In the genomic region with DNA sequence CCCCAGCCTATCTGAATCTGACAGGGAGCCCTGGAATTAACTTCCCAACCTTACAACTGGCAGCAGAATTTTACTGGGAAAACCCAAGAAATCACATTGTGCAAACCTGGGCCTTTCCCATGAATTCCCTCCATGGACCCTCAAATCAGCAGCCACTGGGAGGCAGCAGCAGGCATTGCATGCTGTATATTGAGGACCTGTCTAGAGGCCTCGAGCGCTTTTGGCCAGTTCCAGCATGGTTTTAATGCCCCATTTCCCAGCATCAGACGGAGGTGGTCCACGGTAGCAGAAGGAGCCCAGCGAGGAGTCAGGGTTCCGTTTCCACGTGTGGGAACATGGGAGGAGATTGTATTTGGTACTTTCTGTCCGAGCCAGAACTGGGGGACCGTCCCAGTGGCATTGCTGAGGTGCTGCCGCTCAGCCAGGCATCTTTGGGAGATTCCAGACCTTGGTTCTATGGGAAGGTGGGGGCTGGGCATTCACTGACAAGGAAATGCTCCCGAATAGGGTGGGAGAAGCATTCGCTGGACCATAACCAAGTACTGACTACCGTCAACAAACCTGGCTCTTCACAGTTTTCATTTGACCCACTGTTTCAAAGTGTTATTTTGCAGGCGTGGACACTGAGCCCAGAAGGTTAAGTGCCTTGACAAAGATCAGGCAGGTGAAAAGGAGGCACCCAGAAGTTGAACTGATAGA, we compare ENCODE assay signal across 10 cellular contexts. TPM values are rescaled to one million over a fixed set of nuclear protein-coding genes. Genes with fewer than 3 reads are reported as not detected.
DNase-seq lines count a peak whose midpoint lies in the region; ATAC-seq, FAIRE-seq and TF ChIP-seq lines count a peak whose summit lies in the region.
"Had no signal": no experiment of that assay in that cellular context is flagged by ENCODE, and none has a peak within 500 bp of the region (broad histone marks: within the 10 kb centered on the region; RNA-seq: fewer than 3 reads in every experiment).

No MANE protein-coding gene starts in this region.

- DNase-seq in CD14-positive monocyte (ENCODE audit: low spot score): peak; percentile 29
- DNase-seq in HuH-7 (ENCODE audit: low spot score): peak; percentile 74
- peak; percentile 55 for DNase-seq in WERI-Rb-1
- peak; percentile 25 for DNase-seq in HepG2 (ENCODE audit: low spot score)
- no peak for DNase-seq in frontal cortex (ENCODE audit: low spot score in 2 of 2)
- no peak for DNase-seq in NCI-H1436 treated with DMSO at 0.1 percent for 48 hours (lab: John Stamatoyannopoulos, UW)
- DNase-seq: GDM1 had no signal

- TF ChIP-seq EP300 in HepG2 (IDR thresholded peaks at IDR 0.05; ENCODE audit: low read depth in 2 of 2, low read length in 2 of 2): no peak
- TF ChIP-seq EP300 in HepG2 (CRISPR knock-in tag; IDR thresholded peaks at IDR 0.05; ENCODE audit: borderline replicate concordance): no peak

- peaks cover 13% of the 10 kb centered on the region for H3K4me1 Mint-ChIP-seq in CD14-positive monocyte

- H2AFZ ChIP-seq in HepG2 (ENCODE audit: low read length): no peak overlapping the region

- no peak overlapping the region for H3K9ac ChIP-seq in HepG2 (ENCODE audit: insufficient read depth, low read depth, low read length)

- H3K4me3 ChIP-seq in WERI-Rb-1 (ENCODE audit: low read depth, low read length) (no peak overlapping the region), HepG2 (replicated peaks in 1 of 3; ENCODE audit: insufficient read depth in 1 of 3, low read depth in 2 of 3, low read length in 3 of 3) (no peak overlapping the region)

- TF ChIP-seq CTCF in CD14-positive monocyte (IDR thresholded peaks at IDR 0.05) (no peak), WERI-Rb-1 (IDR thresholded peaks at IDR 0.05; ENCODE audit: low read depth, low read length) (peak; percentile 57; the same call in 1 of the 2 replicates), HepG2 (CRISPR knock-in tag; IDR thresholded peaks at IDR 0.05) (peak; percentile 68)

- no peaks in the 10 kb centered on the region for H3K36me3 Mint-ChIP-seq in CD14-positive monocyte

- no peak for TF ChIP-seq POLR2A in HepG2 (IDR thresholded peaks at IDR 0.05; ENCODE audit: insufficient read depth in 1 of 2, low read depth in 2 of 2, low read length in 2 of 2)

- H3K4me3 Mint-ChIP-seq in CD14-positive monocyte: no peak overlapping the region

- no TSS peak for BruUV-seq in HepG2 (replicated peaks; lab: Mats Ljungman, UMichigan)

- no peaks in the 10 kb centered on the region for H3K9me3 ChIP-seq in WERI-Rb-1 (ENCODE audit: severe bottlenecking)
- no peaks in the 10 kb centered on the region for H3K9me3 ChIP-seq in HepG2 (ENCODE audit: low read length)
- H3K9me3 ChIP-seq: neutrophil had no signal

- no peaks in the 10 kb centered on the region for H4K20me1 ChIP-seq in HepG2 (ENCODE audit: insufficient read depth, low read length)

- H3K9me3 Mint-ChIP-seq in CD14-positive monocyte: no peaks in the 10 kb centered on the region

- FAIRE-seq in HepG2 (lab: Jason Lieb, UNC): peak; percentile 37
- FAIRE-seq in frontal cortex (lab: Jason Lieb, UNC): no peak

- H3K36me3 ChIP-seq in WERI-Rb-1 (no peaks in the 10 kb centered on the region), HepG2 (replicated peaks in 1 of 2; ENCODE audit: control insufficient read depth in 1 of 2, insufficient read depth in 2 of 2, low read length in 2 of 2) (no peaks in the 10 kb centered on the region)
- H3K36me3 ChIP-seq: neutrophil had no signal

- peaks cover 12 to 25% (median 18%) of the 10 kb centered on the region in 3 donors for H3K27me3 Mint-ChIP-seq in CD14-positive monocyte (ENCODE audit: low read depth in 3 of 3)

- H3K27me3 ChIP-seq in WERI-Rb-1 (ENCODE audit: insufficient read depth, low read depth, severe bottlenecking) (no peaks in the 10 kb centered on the region), HepG2 (ENCODE audit: control insufficient read depth in 1 of 2, insufficient read depth in 2 of 2, low read length in 2 of 2) (no peaks in the 10 kb centered on the region; a peak in 1 of 5 replicates)

- no peaks in the 10 kb centered on the region for H3K79me2 ChIP-seq in HepG2 (ENCODE audit: insufficient read depth, low read length)

- POLR2A ChIA-PET in HepG2 (lab: Yijun Ruan, JAX): no interaction called here

- in situ Hi-C loops in HepG2 (cut with HindIII; ENCODE audit: extremely low pct_ligation_motif_present, low pct_unique_long_range_greater_than_20kb): no loop called here

- 65% methylated on average over 13 of the region's 14 CpGs for whole genome bisulfite sequencing in HepG2 (ENCODE audit: low lambda C conversion rate)

- ATAC-seq in HepG2: peak; percentile 65
- ATAC-seq in GM21526 (IDR thresholded peaks at IDR 0.05; ENCODE audit: low FRiP score, unreplicated experiment): no peak
- ATAC-seq in GM21528 (IDR thresholded peaks at IDR 0.05; ENCODE audit: low FRiP score, unreplicated experiment): no peak

- CTCF ChIA-PET in HepG2 (lab: Yijun Ruan, JAX; ENCODE audit: low intra/inter-chr PET ratio, low total read pairs): interaction anchor here (1.4 kb wide), 1 partner anchor 32 kb away, joined by 8 read pairs; no protein-coding TSS in a partner anchor

- no peak overlapping the region; the same call in 1 of the 2 replicates for H3K4me2 ChIP-seq in HepG2 (ENCODE audit: low read depth, low read length)

- intact Hi-C loops in CD14-positive monocyte (cut with micrococcal nuclease): no loop called here
- intact Hi-C loops in HepG2 (cut with micrococcal nuclease; ENCODE audit: unreplicated experiment): no loop called here

- no peak overlapping the region for H3K27ac ChIP-seq in WERI-Rb-1
- H3K27ac ChIP-seq in HepG2 (ENCODE audit: extremely low read length, insufficient read depth, low read length): no peak overlapping the region
- H3K27ac ChIP-seq: neutrophil had no signal

- peak; percentile 17; the same call in 1 of the 2 replicates for TF ChIP-seq RAD21 in HepG2 (CRISPR knock-in tag; IDR thresholded peaks at IDR 0.05)

- peaks cover 72% of the 10 kb centered on the region for H3K4me1 ChIP-seq in HepG2 (ENCODE audit: insufficient read depth, low read length)

- no peak overlapping the region for H3K27ac Mint-ChIP-seq in CD14-positive monocyte

TF ChIP-seq in HepG2, 621 proteins besides CTCF, POLR2A, EP300 and RAD21 (continues in another document):
- TF ChIP-seq CEBPG (CRISPR knock-in tag; IDR thresholded peaks at IDR 0.05) (peak; percentile 13; the same call in 1 of the 2 replicates), SMC3 (IDR thresholded peaks at IDR 0.05; ENCODE audit: low read length) (peak; percentile 50; the same call in 1 of the 2 replicates)
- TF ChIP-seq, protein P1, sequence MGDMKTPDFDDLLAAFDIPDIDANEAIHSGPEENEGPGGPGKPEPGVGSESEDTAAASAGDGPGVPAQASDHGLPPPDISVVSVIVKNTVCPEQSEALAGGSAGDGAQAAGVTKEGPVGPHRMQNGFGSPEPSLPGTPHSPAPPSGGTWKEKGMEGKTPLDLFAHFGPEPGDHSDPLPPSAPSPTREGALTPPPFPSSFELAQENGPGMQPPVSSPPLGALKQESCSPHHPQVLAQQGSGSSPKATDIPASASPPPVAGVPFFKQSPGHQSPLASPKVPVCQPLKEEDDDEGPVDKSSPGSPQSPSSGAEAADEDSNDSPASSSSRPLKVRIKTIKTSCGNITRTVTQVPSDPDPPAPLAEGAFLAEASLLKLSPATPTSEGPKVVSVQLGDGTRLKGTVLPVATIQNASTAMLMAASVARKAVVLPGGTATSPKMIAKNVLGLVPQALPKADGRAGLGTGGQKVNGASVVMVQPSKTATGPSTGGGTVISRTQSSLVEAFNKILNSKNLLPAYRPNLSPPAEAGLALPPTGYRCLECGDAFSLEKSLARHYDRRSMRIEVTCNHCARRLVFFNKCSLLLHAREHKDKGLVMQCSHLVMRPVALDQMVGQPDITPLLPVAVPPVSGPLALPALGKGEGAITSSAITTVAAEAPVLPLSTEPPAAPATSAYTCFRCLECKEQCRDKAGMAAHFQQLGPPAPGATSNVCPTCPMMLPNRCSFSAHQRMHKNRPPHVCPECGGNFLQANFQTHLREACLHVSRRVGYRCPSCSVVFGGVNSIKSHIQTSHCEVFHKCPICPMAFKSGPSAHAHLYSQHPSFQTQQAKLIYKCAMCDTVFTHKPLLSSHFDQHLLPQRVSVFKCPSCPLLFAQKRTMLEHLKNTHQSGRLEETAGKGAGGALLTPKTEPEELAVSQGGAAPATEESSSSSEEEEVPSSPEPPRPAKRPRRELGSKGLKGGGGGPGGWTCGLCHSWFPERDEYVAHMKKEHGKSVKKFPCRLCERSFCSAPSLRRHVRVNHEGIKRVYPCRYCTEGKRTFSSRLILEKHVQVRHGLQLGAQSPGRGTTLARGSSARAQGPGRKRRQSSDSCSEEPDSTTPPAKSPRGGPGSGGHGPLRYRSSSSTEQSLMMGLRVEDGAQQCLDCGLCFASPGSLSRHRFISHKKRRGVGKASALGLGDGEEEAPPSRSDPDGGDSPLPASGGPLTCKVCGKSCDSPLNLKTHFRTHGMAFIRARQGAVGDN (CRISPR knock-in tag; IDR thresholded peaks at IDR 0.05): peak; percentile 32

RNA-seq across cellular contexts. Expression of a gene that starts 15.9 kb away (rescaled TPM):
- polyA plus RNA-seq in CD14-positive monocyte (not detected), HepG2 (2011; rRNA removed) (0.05 TPM in 1 of 2 replicates, not detected in the other)
- total RNA-seq in HepG2 (2016; rRNA removed; fragmentation: Illumina TruSeq; extraction: Trizol) (not detected in 2 replicates), frontal cortex (0.41 TPM)
- total RNA-seq in HepG2 (2016; cell fraction: cytosol; rRNA removed; fragmentation: Illumina TruSeq; extraction: Trizol; ENCODE audit: low read depth): not detected in 2 replicates
- total RNA-seq in HepG2 (2016; cell fraction: insoluble cytoplasmic fraction; rRNA removed; fragmentation: Illumina TruSeq; extraction: Trizol): not detected in 2 replicates
- total RNA-seq in HepG2 (2016; cell fraction: membrane; rRNA removed; fragmentation: Illumina TruSeq; extraction: Trizol): not detected in 2 replicates
- not detected in 2 replicates for total RNA-seq in HepG2 (2016; cell fraction: nucleus; rRNA removed; fragmentation: Illumina TruSeq; extraction: Trizol)
- polyA plus RNA-seq in HepG2 (2011; cell fraction: cytosol; rRNA removed): not detected in 2 replicates
- 0.13 TPM in 1 of 2 replicates, not detected in the other for polyA plus RNA-seq in HepG2 (2011; cell fraction: nucleus; rRNA removed)
- 0.08 TPM in 1 of 2 replicates, not detected in the other for polyA plus RNA-seq in HepG2 (2012)
- polyA plus RNA-seq in HepG2 (2016; cell fraction: cytosol; fragmentation: Illumina TruSeq; extraction: Trizol; ENCODE audit: low read depth): 0.07 TPM in 1 of 2 replicates, not detected in the other
- polyA plus RNA-seq in HepG2 (2016; cell fraction: insoluble cytoplasmic fraction; fragmentation: Illumina TruSeq; extraction: Trizol; ENCODE audit: low read depth): not detected in 2 replicates
- not detected in 2 replicates for polyA plus RNA-seq in HepG2 (2016; cell fraction: membrane; fragmentation: Illumina TruSeq; extraction: Trizol; ENCODE audit: low read depth)
- polyA plus RNA-seq in HepG2 (2016; cell fraction: nucleus; fragmentation: Illumina TruSeq; extraction: Trizol; ENCODE audit: insufficient read depth, low read depth): not detected in 2 replicates
- polyA minus RNA-seq in HepG2 (2011; rRNA and poly(A)+ RNA removed; ENCODE audit: low replicate concordance): 0.09 TPM in 1 of 2 replicates, not detected in the other
- polyA minus RNA-seq in HepG2 (2011; cell fraction: cytosol; rRNA and poly(A)+ RNA removed): not detected in 2 replicates
- not detected in 2 replicates for polyA minus RNA-seq in HepG2 (2011; cell fraction: nucleus; rRNA and poly(A)+ RNA removed)

Comparison
In these comparisons a context has a peak if more than half of its experiments do, and no peak if none do; other contexts are left out.
1. DNase-seq: peak in CD14-positive monocyte (single experiment), HuH-7 (single experiment), WERI-Rb-1 (single experiment) and HepG2 (single experiment); none in frontal cortex (0 of 2) and NCI-H1436 treated with DMSO at 0.1 percent for 48 hours (single experiment).